19 cellular contexts compared by ENCODE assay signal in the genomic region with DNA sequence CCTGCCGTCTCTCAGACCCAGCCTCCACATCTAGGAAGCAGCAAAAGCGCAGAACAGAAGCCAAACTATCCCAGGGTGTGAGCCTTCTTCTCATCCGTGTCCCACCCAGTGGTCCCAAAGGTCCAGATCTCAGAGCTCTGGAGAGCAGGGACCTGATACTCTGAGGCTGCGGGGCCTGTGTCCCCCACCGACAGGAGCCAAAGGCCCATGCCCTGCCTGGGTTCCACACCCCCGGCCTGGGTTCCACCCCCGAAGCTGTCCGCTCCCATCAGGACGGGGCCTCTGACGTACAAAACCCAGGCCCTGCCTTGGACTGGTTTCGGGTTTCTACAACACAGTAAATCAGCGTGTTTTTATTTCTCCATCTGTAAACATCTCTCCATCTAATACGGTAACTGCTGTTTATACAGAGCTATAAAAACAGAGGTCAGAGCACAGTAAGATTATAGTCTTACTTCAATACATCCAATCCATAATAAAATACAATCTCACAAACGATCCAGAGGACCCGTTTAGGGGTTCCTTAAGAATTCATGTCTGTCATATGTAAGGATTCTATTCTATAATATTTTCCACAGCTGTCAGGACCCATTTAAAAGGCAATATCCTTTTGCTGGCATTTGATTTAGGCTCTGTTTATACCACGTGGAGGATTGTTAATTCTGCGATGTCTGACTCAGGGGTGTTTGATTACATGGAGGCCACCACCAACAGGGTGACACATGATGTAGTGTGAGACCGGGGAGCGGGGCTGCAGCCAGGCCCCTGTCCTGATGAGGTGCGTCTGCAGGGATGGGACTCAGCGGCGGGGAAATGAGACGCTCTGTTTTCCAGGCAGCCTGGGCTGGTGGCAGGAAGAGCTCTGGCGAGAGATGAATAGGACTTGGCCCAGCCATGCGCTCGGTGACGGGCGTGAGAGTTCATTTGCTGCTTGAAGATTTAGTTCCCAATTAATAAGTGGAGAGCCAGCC.
DNase-seq lines count a peak whose midpoint lies in the region; ATAC-seq and TF ChIP-seq lines count a peak whose summit lies in the region.
"Had no signal": no experiment of that assay in that cellular context is flagged by ENCODE, and none has a peak within 500 bp of the region (broad histone marks: within the 10 kb centered on the region; RNA-seq: fewer than 3 reads in every experiment).

No MANE protein-coding gene starts in this region.

- H3K9ac ChIP-seq in colonic mucosa (ENCODE audit: low read depth in 2 of 2, low read length in 2 of 2) (no peak overlapping the region), muscle layer of colon (ENCODE audit: low read length) (no peak overlapping the region)

- H3K36me3 ChIP-seq in colonic mucosa, result no peaks in the 10 kb centered on the region
- H3K36me3 ChIP-seq in muscle layer of colon (ENCODE audit: insufficient read depth, low read length), result no peaks in the 10 kb centered on the region
- H3K36me3 ChIP-seq: brain microvascular endothelial cell, heart left ventricle, left lung, upper lobe of left lung had no signal

- no peak for TF ChIP-seq CTCF in colonic mucosa (IDR thresholded peaks at IDR 0.05)

- H3K4me1 ChIP-seq in colonic mucosa, result no peaks in the 10 kb centered on the region
- H3K4me1 ChIP-seq in muscle layer of colon (ENCODE audit: insufficient read depth, low read length), result peaks cover 22% of the 10 kb centered on the region
- H3K4me1 ChIP-seq: heart left ventricle, left lung, upper lobe of left lung had no signal

- peaks cover 14% of the 10 kb centered on the region for H3K27me3 Mint-ChIP-seq in activated T-cell treated with anti-CD3 and anti-CD28 coated beads, Interleukin-2, amount 50 U/mL, for 24 hours
- peaks cover 51% of the 10 kb centered on the region for H3K27me3 Mint-ChIP-seq in stimulated activated memory B cell treated with anti-CD40 and anti-IgM and Interleukin-4, amounts not matched to agents 10 μg/mL and 1 μg/mL and 100 μg/mL, for 72 hours

- no peaks in the 10 kb centered on the region for H3K9me3 ChIP-seq in colonic mucosa
- no peaks in the 10 kb centered on the region for H3K9me3 ChIP-seq in muscle layer of colon (ENCODE audit: low read length)
- H3K9me3 ChIP-seq: heart left ventricle, left lung, upper lobe of left lung had no signal

- no peak overlapping the region for H3K27ac Mint-ChIP-seq in activated T-cell treated with anti-CD3 and anti-CD28 coated beads, Interleukin-2, amount 50 U/mL, for 24 hours
- H3K27ac Mint-ChIP-seq in stimulated activated memory B cell treated with anti-CD40 and anti-IgM and Interleukin-4, amounts not matched to agents 10 μg/mL and 1 μg/mL and 100 μg/mL, for 72 hours, result no peak overlapping the region
- H3K27ac Mint-ChIP-seq: activated T-helper 2 cell treated with anti-CD3 and anti-CD28 coated beads, Interferon-gamma antibody, Interleukin-2, Interleukin-4, amounts not matched to agents 10 μg/mL and 5 μg/mL and 100 μg/mL, durations not matched to agents 14 hours and 24 hours and 36 hours had no signal

- peak; percentile 6 for DNase-seq in activated T-cell treated with anti-CD3 and anti-CD28 coated beads, Interleukin-2, amount 50 U/mL, for 24 hours
- no peak for DNase-seq in activated T-cell treated with anti-CD3 and anti-CD28 coated beads, Interleukin-2, amount 50 U/mL, for 1 hour
- DNase-seq in colonic mucosa (peak; percentile 36), ureter (ENCODE audit: low spot score) (peak; percentile 60)
- DNase-seq: ACHN; activated CD4-positive, alpha-beta T cell treated with anti-CD3 and anti-CD28 coated beads, Interleukin-2, amount 50 U/mL, for 4 hours; brain microvascular endothelial cell; Calu3; heart left ventricle; KG1; NCI-H1694 treated with DMSO at 0.1 percent for 48 hours; T-helper 1 cell had no signal

- H3K27ac ChIP-seq in colonic mucosa (peak overlapping the region; percentile 27), muscle layer of colon (ENCODE audit: low read depth, low read length) (peak overlapping the region; percentile 84)
- H3K27ac ChIP-seq: brain microvascular endothelial cell, left lung, upper lobe of left lung had no signal

- ATAC-seq in stimulated activated memory B cell treated with anti-CD40 and anti-IgM and Interleukin-4, amounts not matched to agents 10 μg/mL and 1 μg/mL and 100 μg/mL, for 72 hours, result no peak
- no peak for ATAC-seq in GM21528 (IDR thresholded peaks at IDR 0.05; ENCODE audit: low FRiP score, unreplicated experiment)
- ATAC-seq in HG03469 (IDR thresholded peaks at IDR 0.05; ENCODE audit: unreplicated experiment), result no peak
- ATAC-seq: heart left ventricle, left lung had no signal

- no peaks in the 10 kb centered on the region for H3K27me3 ChIP-seq in colonic mucosa
- H3K27me3 ChIP-seq in muscle layer of colon (ENCODE audit: control insufficient read depth in 1 of 2, insufficient read depth in 2 of 2, low read length in 2 of 2), result no peaks in the 10 kb centered on the region
- H3K27me3 ChIP-seq: brain microvascular endothelial cell, upper lobe of left lung had no signal

- H3K4me3 ChIP-seq in colonic mucosa, result no peak overlapping the region
- H3K4me3 ChIP-seq in muscle layer of colon (ENCODE audit: low read depth in 1 of 2, low read length in 2 of 2), result no peak overlapping the region
- H3K4me3 ChIP-seq: heart left ventricle, left lung, upper lobe of left lung had no signal

- intact Hi-C loops in colonic mucosa (cut with DNase I), result no loop called here

- no peaks in the 10 kb centered on the region for H3K9me3 Mint-ChIP-seq in activated T-cell treated with anti-CD3 and anti-CD28 coated beads, Interleukin-2, amount 50 U/mL, for 24 hours
- H3K9me3 Mint-ChIP-seq in stimulated activated memory B cell treated with anti-CD40 and anti-IgM and Interleukin-4, amounts not matched to agents 10 μg/mL and 1 μg/mL and 100 μg/mL, for 72 hours, result peaks cover 6% of the 10 kb centered on the region
- H3K9me3 Mint-ChIP-seq: activated T-helper 2 cell treated with anti-CD3 and anti-CD28 coated beads, Interferon-gamma antibody, Interleukin-2, Interleukin-4, amounts not matched to agents 10 μg/mL and 5 μg/mL and 100 μg/mL, durations not matched to agents 14 hours and 24 hours and 36 hours had no signal

- H3K36me3 Mint-ChIP-seq in activated T-cell treated with anti-CD3 and anti-CD28 coated beads, Interleukin-2, amount 50 U/mL, for 24 hours (ENCODE audit: low read depth), result no peaks in the 10 kb centered on the region
- H3K36me3 Mint-ChIP-seq in stimulated activated memory B cell treated with anti-CD40 and anti-IgM and Interleukin-4, amounts not matched to agents 10 μg/mL and 1 μg/mL and 100 μg/mL, for 72 hours, result no peaks in the 10 kb centered on the region

- no peaks in the 10 kb centered on the region for H3K4me1 Mint-ChIP-seq in activated T-cell treated with anti-CD3 and anti-CD28 coated beads, Interleukin-2, amount 50 U/mL, for 24 hours (ENCODE audit: low read depth)
- H3K4me1 Mint-ChIP-seq in stimulated activated memory B cell treated with anti-CD40 and anti-IgM and Interleukin-4, amounts not matched to agents 10 μg/mL and 1 μg/mL and 100 μg/mL, for 72 hours, result no peaks in the 10 kb centered on the region

- no peak overlapping the region for H3K4me3 Mint-ChIP-seq in activated T-cell treated with anti-CD3 and anti-CD28 coated beads, Interleukin-2, amount 50 U/mL, for 24 hours
- H3K4me3 Mint-ChIP-seq in stimulated activated memory B cell treated with anti-CD40 and anti-IgM and Interleukin-4, amounts not matched to agents 10 μg/mL and 1 μg/mL and 100 μg/mL, for 72 hours, result no peak overlapping the region
